In genomic region chr22:19909350-19910179, GRCh38 we compare ENCODE assay signal across 1 cellular context.
TF ChIP-seq lines count a peak whose summit lies in the region.

No MANE protein-coding gene starts in this region.

TF ChIP-seq in HEK293, 187 proteins besides CTCF, POLR2A, EP300 and RAD21 (continued from another document and continues in another):
- no peak for TF ChIP-seq ZNF292 (tag by site-specific recombination; IDR thresholded peaks at IDR 0.05; ENCODE audit: borderline replicate concordance, low read depth)
- TF ChIP-seq ZNF223 (tag by site-specific recombination; IDR thresholded peaks at IDR 0.05), result no peak
- TF ChIP-seq WT1 (tag by site-specific recombination; IDR thresholded peaks at IDR 0.05), result 0 out of 2 replicates have a peak, but pooled peaks have one; percentile 23
- no peak for TF ChIP-seq SALL2 (tag by site-specific recombination; IDR thresholded peaks at IDR 0.05; ENCODE audit: borderline replicate concordance)
- TF ChIP-seq ZNF768 (tag by site-specific recombination; IDR thresholded peaks at IDR 0.05), result no peak
- TF ChIP-seq ZNF184 (tag by site-specific recombination; IDR thresholded peaks at IDR 0.05), result no peak
- no peak for TF ChIP-seq TSHZ1 (tag by site-specific recombination; IDR thresholded peaks at IDR 0.05; ENCODE audit: borderline replicate concordance)
- peak; percentile 34; the same call in 1 of the 2 replicates for TF ChIP-seq ZXDB (tag by site-specific recombination; IDR thresholded peaks at IDR 0.05)
- no peak for TF ChIP-seq ZNF19 (tag by site-specific recombination; IDR thresholded peaks at IDR 0.05; ENCODE audit: low read depth)
- TF ChIP-seq ZNF24 (tag by site-specific recombination; IDR thresholded peaks at IDR 0.05), result no peak
- TF ChIP-seq, protein P1, sequence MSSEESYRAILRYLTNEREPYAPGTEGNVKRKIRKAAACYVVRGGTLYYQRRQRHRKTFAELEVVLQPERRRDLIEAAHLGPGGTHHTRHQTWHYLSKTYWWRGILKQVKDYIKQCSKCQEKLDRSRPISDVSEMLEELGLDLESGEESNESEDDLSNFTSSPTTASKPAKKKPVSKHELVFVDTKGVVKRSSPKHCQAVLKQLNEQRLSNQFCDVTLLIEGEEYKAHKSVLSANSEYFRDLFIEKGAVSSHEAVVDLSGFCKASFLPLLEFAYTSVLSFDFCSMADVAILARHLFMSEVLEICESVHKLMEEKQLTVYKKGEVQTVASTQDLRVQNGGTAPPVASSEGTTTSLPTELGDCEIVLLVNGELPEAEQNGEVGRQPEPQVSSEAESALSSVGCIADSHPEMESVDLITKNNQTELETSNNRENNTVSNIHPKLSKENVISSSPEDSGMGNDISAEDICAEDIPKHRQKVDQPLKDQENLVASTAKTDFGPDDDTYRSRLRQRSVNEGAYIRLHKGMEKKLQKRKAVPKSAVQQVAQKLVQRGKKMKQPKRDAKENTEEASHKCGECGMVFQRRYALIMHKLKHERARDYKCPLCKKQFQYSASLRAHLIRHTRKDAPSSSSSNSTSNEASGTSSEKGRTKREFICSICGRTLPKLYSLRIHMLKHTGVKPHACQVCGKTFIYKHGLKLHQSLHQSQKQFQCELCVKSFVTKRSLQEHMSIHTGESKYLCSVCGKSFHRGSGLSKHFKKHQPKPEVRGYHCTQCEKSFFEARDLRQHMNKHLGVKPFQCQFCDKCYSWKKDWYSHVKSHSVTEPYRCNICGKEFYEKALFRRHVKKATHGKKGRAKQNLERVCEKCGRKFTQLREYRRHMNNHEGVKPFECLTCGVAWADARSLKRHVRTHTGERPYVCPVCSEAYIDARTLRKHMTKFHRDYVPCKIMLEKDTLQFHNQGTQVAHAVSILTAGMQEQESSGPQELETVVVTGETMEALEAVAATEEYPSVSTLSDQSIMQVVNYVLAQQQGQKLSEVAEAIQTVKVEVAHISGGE (tag by site-specific recombination; conservative IDR thresholded peaks at IDR 0.05; ENCODE audit: low read depth), result no peak
- no peak for TF ChIP-seq ZNF280C (tag by site-specific recombination; IDR thresholded peaks at IDR 0.05)
- no peak for TF ChIP-seq ZNF114 (tag by site-specific recombination; IDR thresholded peaks at IDR 0.05)
- TF ChIP-seq, protein P2, sequence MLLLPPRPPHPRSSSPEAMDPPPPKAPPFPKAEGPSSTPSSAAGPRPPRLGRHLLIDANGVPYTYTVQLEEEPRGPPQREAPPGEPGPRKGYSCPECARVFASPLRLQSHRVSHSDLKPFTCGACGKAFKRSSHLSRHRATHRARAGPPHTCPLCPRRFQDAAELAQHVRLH (tag by site-specific recombination; IDR thresholded peaks at IDR 0.05), result no peak
- TF ChIP-seq ZBTB8A (tag by site-specific recombination; IDR thresholded peaks at IDR 0.05), result no peak
- TF ChIP-seq ZNF501 (tag by site-specific recombination; IDR thresholded peaks at IDR 0.05), result no peak
- peak; percentile 54 for TF ChIP-seq PATZ1 (tag by site-specific recombination; IDR thresholded peaks at IDR 0.05)
- TF ChIP-seq ZNF174 (tag by site-specific recombination; IDR thresholded peaks at IDR 0.05), result no peak
- TF ChIP-seq ZNF175 (tag by site-specific recombination; IDR thresholded peaks at IDR 0.05), result no peak
- TF ChIP-seq ZNF660 (tag by site-specific recombination; IDR thresholded peaks at IDR 0.05), result no peak
- peak; percentile 32 for TF ChIP-seq ZBTB26 (tag by site-specific recombination; optimal IDR thresholded peaks at IDR 0.05)
- TF ChIP-seq OVOL3 (tag by site-specific recombination; IDR thresholded peaks at IDR 0.05), result no peak
- TF ChIP-seq, protein P3, sequence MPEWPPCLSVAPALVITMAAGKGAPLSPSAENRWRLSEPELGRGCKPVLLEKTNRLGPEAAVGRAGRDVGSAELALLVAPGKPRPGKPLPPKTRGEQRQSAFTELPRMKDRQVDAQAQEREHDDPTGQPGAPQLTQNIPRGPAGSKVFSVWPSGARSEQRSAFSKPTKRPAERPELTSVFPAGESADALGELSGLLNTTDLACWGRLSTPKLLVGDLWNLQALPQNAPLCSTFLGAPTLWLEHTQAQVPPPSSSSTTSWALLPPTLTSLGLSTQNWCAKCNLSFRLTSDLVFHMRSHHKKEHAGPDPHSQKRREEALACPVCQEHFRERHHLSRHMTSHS (tag by site-specific recombination; IDR thresholded peaks at IDR 0.05), result no peak
- TF ChIP-seq PRDM4 (tag by site-specific recombination; IDR thresholded peaks at IDR 0.05), result peak; percentile 72; the same call in 1 of the 2 replicates
- no peak for TF ChIP-seq YY1 (tag by site-specific recombination; IDR thresholded peaks at IDR 0.05)
- TF ChIP-seq ZNF10 (tag by site-specific recombination; IDR thresholded peaks at IDR 0.05), result no peak
- TF ChIP-seq ZNF776 (tag by site-specific recombination; IDR thresholded peaks at IDR 0.05; ENCODE audit: borderline replicate concordance), result peak; percentile 8; the same call in 1 of the 2 replicates
- no peak for TF ChIP-seq KLF16 (tag by site-specific recombination; IDR thresholded peaks at IDR 0.05)
- TF ChIP-seq HOXD13 (CRISPR knock-in tag; IDR thresholded peaks at IDR 0.05; ENCODE audit: borderline replicate concordance), result no peak
- no peak for TF ChIP-seq YY2 (tag by site-specific recombination; IDR thresholded peaks at IDR 0.05)
- no peak for TF ChIP-seq ZNF133 (tag by site-specific recombination; IDR thresholded peaks at IDR 0.05)
- no peak for TF ChIP-seq ZNF623 (tag by site-specific recombination; IDR thresholded peaks at IDR 0.05)
- TF ChIP-seq ZFHX2 (tag by site-specific recombination; conservative IDR thresholded peaks at IDR 0.05), result peak; percentile 74
- TF ChIP-seq ZNF274 (IDR thresholded peaks at IDR 0.05; ENCODE audit: low read length), result no peak
- TF ChIP-seq ZNF274 (tag by site-specific recombination; IDR thresholded peaks at IDR 0.05; ENCODE audit: borderline replicate concordance), result no peak
- peak; percentile 50 for TF ChIP-seq EGR2 (tag by site-specific recombination; IDR thresholded peaks at IDR 0.05; ENCODE audit: low read depth)
- TF ChIP-seq ZFP69B (tag by site-specific recombination; IDR thresholded peaks at IDR 0.05), result peak; percentile 90
- TF ChIP-seq ZNF791 (tag by site-specific recombination; IDR thresholded peaks at IDR 0.05), result 0 out of 2 replicates have a peak, but pooled peaks have one; percentile 8
- TF ChIP-seq ZNF211 (tag by site-specific recombination; IDR thresholded peaks at IDR 0.05; ENCODE audit: low read depth), result no peak
- TF ChIP-seq, protein P4, sequence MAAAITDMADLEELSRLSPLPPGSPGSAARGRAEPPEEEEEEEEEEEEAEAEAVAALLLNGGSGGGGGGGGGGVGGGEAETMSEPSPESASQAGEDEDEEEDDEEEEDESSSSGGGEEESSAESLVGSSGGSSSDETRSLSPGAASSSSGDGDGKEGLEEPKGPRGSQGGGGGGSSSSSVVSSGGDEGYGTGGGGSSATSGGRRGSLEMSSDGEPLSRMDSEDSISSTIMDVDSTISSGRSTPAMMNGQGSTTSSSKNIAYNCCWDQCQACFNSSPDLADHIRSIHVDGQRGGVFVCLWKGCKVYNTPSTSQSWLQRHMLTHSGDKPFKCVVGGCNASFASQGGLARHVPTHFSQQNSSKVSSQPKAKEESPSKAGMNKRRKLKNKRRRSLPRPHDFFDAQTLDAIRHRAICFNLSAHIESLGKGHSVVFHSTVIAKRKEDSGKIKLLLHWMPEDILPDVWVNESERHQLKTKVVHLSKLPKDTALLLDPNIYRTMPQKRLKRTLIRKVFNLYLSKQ (tag by site-specific recombination; IDR thresholded peaks at IDR 0.05; ENCODE audit: borderline replicate concordance), result no peak
- TF ChIP-seq ZNF837 (tag by site-specific recombination; IDR thresholded peaks at IDR 0.05), result no peak
- peak; percentile 32; the same call in 1 of the 2 replicates for TF ChIP-seq KLF17 (tag by site-specific recombination; IDR thresholded peaks at IDR 0.05)
- TF ChIP-seq SP3 (tag by site-specific recombination; IDR thresholded peaks at IDR 0.05), result no peak
- TF ChIP-seq ZNF23 (tag by site-specific recombination; IDR thresholded peaks at IDR 0.05; ENCODE audit: borderline replicate concordance), result no peak
